Comparison of ENCODE assay signal across 1 cellular context in genomic region chr10:110901954-110902819, GRCh38.
A peak's percentile ranks its signal among the peaks of the same experiment; 100 is the strongest.
TF ChIP-seq lines count a peak whose summit lies in the region.

No MANE protein-coding gene starts in this region.

TF ChIP-seq in HEK293, 187 proteins besides CTCF, POLR2A, EP300 and RAD21 (continued from another document and continues in another):
- TF ChIP-seq YY2 (tag by site-specific recombination; IDR thresholded peaks at IDR 0.05), result no peak
- no peak for TF ChIP-seq GLI4 (tag by site-specific recombination; IDR thresholded peaks at IDR 0.05)
- no peak for TF ChIP-seq KLF8 (tag by site-specific recombination; IDR thresholded peaks at IDR 0.05)
- TF ChIP-seq ZSCAN18 (tag by site-specific recombination; IDR thresholded peaks at IDR 0.05), result no peak
- peak; percentile 22 for TF ChIP-seq ZNF398 (tag by site-specific recombination; IDR thresholded peaks at IDR 0.05)
- peak; percentile 10; the same call in 1 of the 2 replicates for TF ChIP-seq SP7 (tag by site-specific recombination; IDR thresholded peaks at IDR 0.05)
- TF ChIP-seq ZBTB1 (tag by site-specific recombination; IDR thresholded peaks at IDR 0.05), result no peak
- no peak for TF ChIP-seq ZNF76 (tag by site-specific recombination; IDR thresholded peaks at IDR 0.05; ENCODE audit: borderline replicate concordance, low read depth)
- no peak for TF ChIP-seq ZNF280D (tag by site-specific recombination; IDR thresholded peaks at IDR 0.05)
- TF ChIP-seq ZNF394 (tag by site-specific recombination; IDR thresholded peaks at IDR 0.05; ENCODE audit: borderline replicate concordance), result no peak
- TF ChIP-seq ZNF837 (tag by site-specific recombination; IDR thresholded peaks at IDR 0.05), result no peak
- no peak for TF ChIP-seq FEZF1 (tag by site-specific recombination; IDR thresholded peaks at IDR 0.05)
- TF ChIP-seq ZNF292 (tag by site-specific recombination; IDR thresholded peaks at IDR 0.05; ENCODE audit: borderline replicate concordance, low read depth), result no peak
- no peak for TF ChIP-seq ZNF658 (tag by site-specific recombination; IDR thresholded peaks at IDR 0.05)
- 0 out of 2 replicates have a peak, but pooled peaks have one; percentile 7 for TF ChIP-seq ZBTB44 (tag by site-specific recombination; IDR thresholded peaks at IDR 0.05)
- peak; percentile 38 for TF ChIP-seq ZNF335 (tag by site-specific recombination; conservative IDR thresholded peaks at IDR 0.05)
- no peak for TF ChIP-seq ZNF777 (tag by site-specific recombination; IDR thresholded peaks at IDR 0.05; ENCODE audit: borderline replicate concordance)
- TF ChIP-seq KLF10 (tag by site-specific recombination; IDR thresholded peaks at IDR 0.05), result 0 out of 2 replicates have a peak, but pooled peaks have one; percentile 20
- 0 out of 2 replicates have a peak, but pooled peaks have one; percentile 9 for TF ChIP-seq ZNF518A (tag by site-specific recombination; conservative IDR thresholded peaks at IDR 0.05; ENCODE audit: low read depth)
- TF ChIP-seq SALL2 (tag by site-specific recombination; IDR thresholded peaks at IDR 0.05; ENCODE audit: borderline replicate concordance), result no peak
- peak; percentile 76 for TF ChIP-seq ZNF600 (tag by site-specific recombination; IDR thresholded peaks at IDR 0.05)
- no peak for TF ChIP-seq ZNF248 (tag by site-specific recombination; IDR thresholded peaks at IDR 0.05)
- no peak for TF ChIP-seq ZNF175 (tag by site-specific recombination; IDR thresholded peaks at IDR 0.05)
- no peak for TF ChIP-seq ZNF529 (tag by site-specific recombination; IDR thresholded peaks at IDR 0.05; ENCODE audit: insufficient replicate concordance)
- TF ChIP-seq ZNF184 (tag by site-specific recombination; IDR thresholded peaks at IDR 0.05), result no peak
- TF ChIP-seq HOXA7 (CRISPR knock-in tag; IDR thresholded peaks at IDR 0.05; ENCODE audit: borderline replicate concordance), result no peak
- TF ChIP-seq ZNF514 (tag by site-specific recombination; IDR thresholded peaks at IDR 0.05), result no peak
- no peak for TF ChIP-seq ZNF114 (tag by site-specific recombination; IDR thresholded peaks at IDR 0.05)
- no peak for TF ChIP-seq WT1 (tag by site-specific recombination; IDR thresholded peaks at IDR 0.05)
- TF ChIP-seq ZNF140 (tag by site-specific recombination; IDR thresholded peaks at IDR 0.05), result no peak
- TF ChIP-seq MYNN (tag by site-specific recombination; IDR thresholded peaks at IDR 0.05; ENCODE audit: borderline replicate concordance), result no peak
- no peak for TF ChIP-seq ZNF555 (tag by site-specific recombination; conservative IDR thresholded peaks at IDR 0.05)
- TF ChIP-seq KLF9 (tag by site-specific recombination; IDR thresholded peaks at IDR 0.05; ENCODE audit: low read depth), result peak; percentile 63; the same call in 1 of the 2 replicates
- TF ChIP-seq ZNF266 (tag by site-specific recombination; IDR thresholded peaks at IDR 0.05; ENCODE audit: low read depth), result no peak
- TF ChIP-seq HIC1 (tag by site-specific recombination; IDR thresholded peaks at IDR 0.05), result no peak
- TF ChIP-seq ZNF501 (tag by site-specific recombination; IDR thresholded peaks at IDR 0.05), result no peak
- no peak for TF ChIP-seq ZNF629 (tag by site-specific recombination; IDR thresholded peaks at IDR 0.05)
- TF ChIP-seq MZF1 (tag by site-specific recombination; IDR thresholded peaks at IDR 0.05; ENCODE audit: borderline replicate concordance), result no peak
- no peak for TF ChIP-seq ZNF138 (tag by site-specific recombination; IDR thresholded peaks at IDR 0.05; ENCODE audit: borderline replicate concordance)
- TF ChIP-seq ZNF214 (tag by site-specific recombination; IDR thresholded peaks at IDR 0.05; ENCODE audit: borderline replicate concordance), result no peak
- TF ChIP-seq ZNF274 (IDR thresholded peaks at IDR 0.05; ENCODE audit: low read length), result no peak
- no peak for TF ChIP-seq ZNF274 (tag by site-specific recombination; IDR thresholded peaks at IDR 0.05; ENCODE audit: borderline replicate concordance)
- TF ChIP-seq ZEB2 (tag by site-specific recombination; IDR thresholded peaks at IDR 0.05), result 0 out of 2 replicates have a peak, but pooled peaks have one; percentile 15
- no peak for TF ChIP-seq ZNF404 (tag by site-specific recombination; IDR thresholded peaks at IDR 0.05)
- no peak for TF ChIP-seq ZNF416 (tag by site-specific recombination; IDR thresholded peaks at IDR 0.05)
- TF ChIP-seq ZNF596 (tag by site-specific recombination; IDR thresholded peaks at IDR 0.05), result no peak
- TF ChIP-seq ZNF24 (tag by site-specific recombination; IDR thresholded peaks at IDR 0.05), result 0 out of 2 replicates have a peak, but pooled peaks have one; percentile 38
- TF ChIP-seq BCL11B (tag by site-specific recombination; IDR thresholded peaks at IDR 0.05; ENCODE audit: low read depth), result no peak
- no peak for TF ChIP-seq ZNF223 (tag by site-specific recombination; IDR thresholded peaks at IDR 0.05)
- no peak for TF ChIP-seq ZFP41 (tag by site-specific recombination; IDR thresholded peaks at IDR 0.05; ENCODE audit: borderline replicate concordance)
- no peak for TF ChIP-seq ZNF624 (tag by site-specific recombination; IDR thresholded peaks at IDR 0.05)
- TF ChIP-seq PBX3 (CRISPR knock-in tag; IDR thresholded peaks at IDR 0.05), result no peak
